ENCODE assay signal across 8 cellular contexts in genomic region chr9:31908158-31908890, GRCh38.
DNase-seq lines count a peak whose midpoint lies in the region; ATAC-seq, FAIRE-seq and TF ChIP-seq lines count a peak whose summit lies in the region.

No MANE protein-coding gene starts in this region.

- peak; percentile 82 for FAIRE-seq in H54 (lab: Jason Lieb, UNC)
- no peak for FAIRE-seq in RCC 7860 (lab: Jason Lieb, UNC)

- H3K4me3 ChIP-seq in LNCaP clone FGC (ENCODE audit: low read depth, low read length) (no peak overlapping the region), fibroblast of villous mesenchyme (ENCODE audit: low read depth, low read length) (no peak overlapping the region)

- ATAC-seq in GM18517 (IDR thresholded peaks at IDR 0.05; ENCODE audit: unreplicated experiment) (peak; percentile 88), Right ventricle myocardium superior (ENCODE audit: poor library complexity) (no peak)

- TF ChIP-seq CTCF in LNCaP clone FGC (IDR thresholded peaks at IDR 0.05; ENCODE audit: control insufficient read depth, extremely low read depth, insufficient read depth) (no peak), fibroblast of villous mesenchyme (IDR thresholded peaks at IDR 0.05; ENCODE audit: insufficient read depth, low read depth, low read length) (no peak)

- DNase-seq in H54 (ENCODE audit: insufficient read length, low spot score): no peak
- DNase-seq in LNCaP clone FGC (ENCODE audit: low read depth): peak; percentile 66
- peak; percentile 48 for DNase-seq in fibroblast of villous mesenchyme (ENCODE audit: low read depth)
- DNase-seq in NCI-H1417 treated with DMSO at 0.1 percent for 48 hours (lab: John Stamatoyannopoulos, UW): no peak
- no peak for DNase-seq in C1 segment of cervical spinal cord (lab: John Stamatoyannopoulos, UW)
- DNase-seq in RCC 7860 (ENCODE audit: low spot score): no peak
- no peak for DNase-seq in Right ventricle myocardium superior

- intact Hi-C loops in Right ventricle myocardium superior (cut with DNase I): no loop called here

- TF ChIP-seq POLR2A in H54 (IDR thresholded peaks at IDR 0.05; ENCODE audit: low read depth, low read length): no peak

Comparison
In these comparisons a context has a peak if more than half of its experiments do, and no peak if none do; other contexts are left out.
1. DNase-seq: peak in LNCaP clone FGC (single experiment) and fibroblast of villous mesenchyme (single experiment); none in H54 (single experiment), NCI-H1417 treated with DMSO at 0.1 percent for 48 hours (single experiment), C1 segment of cervical spinal cord (0 of 14), RCC 7860 (single experiment) and Right ventricle myocardium superior (single experiment).